ENCODE assay signal across 8 cellular contexts in the genomic region with DNA sequence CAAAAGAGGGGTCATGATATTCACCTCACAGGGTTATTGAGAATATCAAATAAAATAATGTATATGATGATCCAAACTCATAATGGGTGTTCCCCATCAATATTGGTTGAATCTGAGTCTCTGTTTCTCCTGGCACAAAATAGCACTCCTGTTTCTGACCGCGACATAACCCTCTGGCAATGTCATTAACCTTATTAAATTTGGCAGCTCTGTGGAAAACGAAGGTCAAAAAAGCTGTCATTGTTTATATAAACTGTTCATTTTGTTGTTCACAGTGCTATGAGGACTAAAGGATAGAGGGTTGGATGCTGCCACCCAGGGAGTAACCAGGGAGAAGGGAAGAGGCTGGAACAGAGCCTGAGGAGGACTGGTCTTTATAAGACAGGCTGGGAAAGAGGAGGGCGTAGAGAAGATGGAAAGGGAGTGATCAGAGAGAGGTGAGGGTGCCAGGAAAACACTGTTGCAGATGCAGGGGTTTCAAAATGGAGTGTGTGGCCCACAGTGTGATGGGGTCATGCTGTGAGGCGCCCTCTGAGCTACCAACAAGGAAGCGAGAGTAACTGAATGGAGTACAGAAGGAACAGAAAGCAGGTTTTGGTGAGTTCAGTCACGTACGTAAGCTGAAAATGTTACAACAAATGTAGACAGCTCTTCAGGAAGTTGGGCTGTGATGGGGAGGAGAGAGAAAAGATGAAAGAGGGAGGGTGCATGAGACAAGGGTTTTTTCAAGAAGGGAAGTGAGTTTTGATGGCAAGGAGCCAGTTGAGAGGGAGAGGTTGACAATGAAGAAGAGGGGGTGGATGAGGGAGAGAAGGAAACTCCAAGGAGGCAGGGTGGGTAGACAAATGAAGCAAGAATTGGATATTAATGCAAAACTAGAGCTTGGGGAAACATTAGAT.
DNase-seq lines count a peak whose midpoint lies in the region; ATAC-seq and TF ChIP-seq lines count a peak whose summit lies in the region.

No MANE protein-coding gene starts in this region.

- peaks cover 0 to 34% of the 10 kb centered on the region in 2 donors for H3K36me3 Mint-ChIP-seq in activated naive CD4-positive, alpha-beta T cell treated with anti-CD3 and anti-CD28 coated beads, Interleukin-2, amount 50 U/mL, for 72 hours
- no peaks in the 10 kb centered on the region for H3K36me3 Mint-ChIP-seq in progenitor cell of endocrine pancreas (ENCODE audit: insufficient read depth)

- TF ChIP-seq CTCF in progenitor cell of endocrine pancreas (IDR thresholded peaks at IDR 0.05; ENCODE audit: unreplicated experiment): no peak

- no peak overlapping the region for H3K4me3 Mint-ChIP-seq in progenitor cell of endocrine pancreas (ENCODE audit: low read depth)

- H3K4me3 ChIP-seq in Jurkat, Clone E6-1 (ENCODE audit: low read length): peak overlapping the region; percentile 11; the same call in 1 of the 2 replicates

- ATAC-seq in GM18499 (IDR thresholded peaks at IDR 0.05; ENCODE audit: insufficient read depth, unreplicated experiment) (peak; percentile 85), GM21515 (IDR thresholded peaks at IDR 0.05; ENCODE audit: unreplicated experiment) (peak; percentile 99)
- ATAC-seq in activated naive CD4-positive, alpha-beta T cell treated with anti-CD3 and anti-CD28 coated beads, Interleukin-2, amount 50 U/mL, for 72 hours: peak; percentile 94 to 96

- peaks cover 7% of the 10 kb centered on the region for H3K4me1 Mint-ChIP-seq in progenitor cell of endocrine pancreas (ENCODE audit: low read depth)

- H3K27ac Mint-ChIP-seq in activated naive CD4-positive, alpha-beta T cell treated with anti-CD3 and anti-CD28 coated beads, Interleukin-2, amount 50 U/mL, for 72 hours: peak overlapping the region; percentile 88
- no peak overlapping the region for H3K27ac Mint-ChIP-seq in progenitor cell of endocrine pancreas

- peaks cover 16% of the 10 kb centered on the region for H3K27me3 Mint-ChIP-seq in progenitor cell of endocrine pancreas

- DNase-seq in Jurkat, Clone E6-1 (ENCODE audit: low read depth, low spot score): peak; percentile 88
- peak in 1 of 2 donors; percentile 21 for DNase-seq in activated naive CD4-positive, alpha-beta T cell treated with anti-CD3 and anti-CD28 coated beads, Interleukin-2, amount 50 U/mL, for 72 hours (ENCODE audit: low spot score in 2 of 2)
- peak; percentile 20 for DNase-seq in stimulated activated CD8-positive, alpha-beta memory T cell treated with anti-CD3 and anti-CD28 coated beads, Interleukin-12 subunit alpha, Interleukin-12 subunit beta, amount 100 ng/mL, for 1 hour (ENCODE audit: low read depth)
- DNase-seq in iPS-NIHi11 (ENCODE audit: low spot score) (no peak), progenitor cell of endocrine pancreas (ENCODE audit: low spot score, unreplicated experiment) (no peak), NCI-H82 treated with DMSO at 0.1 percent for 48 hours (lab: John Stamatoyannopoulos, UW; ENCODE audit: unreplicated experiment) (no peak)

- peaks cover 5 to 15% of the 10 kb centered on the region in 2 donors for H3K9me3 Mint-ChIP-seq in activated naive CD4-positive, alpha-beta T cell treated with anti-CD3 and anti-CD28 coated beads, Interleukin-2, amount 50 U/mL, for 72 hours
- no peaks in the 10 kb centered on the region for H3K9me3 Mint-ChIP-seq in progenitor cell of endocrine pancreas (ENCODE audit: low read depth)

Comparison
In these comparisons a context has a peak if more than half of its experiments do, and no peak if none do; other contexts are left out.
1. DNase-seq: peak in Jurkat, Clone E6-1 (single experiment) and stimulated activated CD8-positive, alpha-beta memory T cell treated with anti-CD3 and anti-CD28 coated beads, Interleukin-12 subunit alpha, Interleukin-12 subunit beta, amount 100 ng/mL, for 1 hour (single experiment); none in iPS-NIHi11 (single experiment), progenitor cell of endocrine pancreas (single experiment) and NCI-H82 treated with DMSO at 0.1 percent for 48 hours (single experiment).
2. Peak in every context shown above with its lines, with median percentiles within 50 percentile points of each other: ATAC-seq.